ENCODE assay signal across 11 cellular contexts in the genomic region with DNA sequence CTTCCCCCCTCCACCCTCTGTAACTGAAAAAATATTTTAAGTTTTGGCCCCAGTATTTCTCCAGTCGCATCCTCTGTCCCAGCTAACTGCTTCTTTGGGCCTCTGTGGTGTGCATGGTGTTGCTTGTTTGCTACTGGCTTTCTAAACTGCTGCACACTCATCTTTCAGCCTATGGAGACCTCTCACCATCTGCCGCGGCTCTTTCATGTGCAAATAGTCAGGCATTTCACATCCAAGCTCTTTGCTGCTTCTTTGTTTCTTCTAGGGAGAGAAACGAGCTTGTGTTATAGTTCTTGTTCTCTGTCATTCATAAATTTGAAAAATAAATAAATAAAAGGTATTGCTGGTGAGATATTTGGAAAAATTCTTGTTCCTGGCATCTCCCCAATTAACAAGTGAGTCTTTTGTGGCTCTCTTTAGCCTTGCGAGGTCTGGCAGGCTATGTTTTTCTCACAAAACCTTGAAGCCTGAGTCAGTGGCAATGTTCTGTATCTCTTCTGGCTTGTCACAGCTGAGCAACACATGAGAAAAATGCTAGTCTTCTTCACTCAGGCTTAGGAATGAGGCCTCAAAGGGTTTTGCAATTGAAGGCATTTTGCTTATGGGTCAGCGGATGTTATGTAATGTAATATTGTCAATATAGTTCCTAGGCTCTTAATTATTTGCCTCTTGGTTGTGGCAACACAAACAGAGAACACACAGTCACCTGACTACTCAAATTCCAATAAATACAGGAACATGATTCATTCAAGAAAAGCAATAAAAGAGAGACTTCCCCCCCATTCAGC.
DNase-seq lines count a peak whose midpoint lies in the region; ATAC-seq and TF ChIP-seq lines count a peak whose summit lies in the region.
"Had no signal": no experiment of that assay in that cellular context is flagged by ENCODE, and none has a peak within 500 bp of the region (broad histone marks: within the 10 kb centered on the region; RNA-seq: fewer than 3 reads in every experiment).

No MANE protein-coding gene starts in this region.

- DNase-seq in GM04503 (ENCODE audit: low read depth) = peak; percentile 100
- DNase-seq in NOMO-1 treated with dmso at 0.1 percent for 144 hours (lab: John Stamatoyannopoulos, UW; ENCODE audit: unreplicated experiment) = peak; percentile 25
- peak; percentile 88 for DNase-seq in fibroblast of pulmonary artery (ENCODE audit: low read depth)
- peak; percentile 80 for DNase-seq in non-pigmented ciliary epithelial cell (ENCODE audit: low read depth)
- DNase-seq in activated CD4-positive, alpha-beta T cell treated with anti-CD3 and anti-CD28 coated beads, Interleukin-2, amount 50 U/mL, for 4 hours = no peak
- no peak for DNase-seq in stimulated activated CD4-positive, alpha-beta T cell treated with anti-CD3 and anti-CD28 coated beads, Interleukin-4, amount 100 ng/mL, for 4 hours
- DNase-seq: activated CD8-positive, alpha-beta memory T cell treated with anti-CD3 and anti-CD28 coated beads, Interleukin-2, amount 50 U/mL, for 4 hours; DMS79; midbrain had no signal

- no peak for TF ChIP-seq CTCF in fibroblast of pulmonary artery (IDR thresholded peaks at IDR 0.05; ENCODE audit: low read length, missing control alignments)

- ATAC-seq in GM19324 (IDR thresholded peaks at IDR 0.05; ENCODE audit: low FRiP score, unreplicated experiment) (no peak), GM21381 (IDR thresholded peaks at IDR 0.05; ENCODE audit: unreplicated experiment) (no peak)

- H3K4me3 ChIP-seq in fibroblast of pulmonary artery (replicated peaks; ENCODE audit: low read depth, low read length) = no peak overlapping the region

Comparison
In these comparisons a context has a peak if more than half of its experiments do, and no peak if none do; other contexts are left out.
1. DNase-seq: peak in GM04503 (single experiment), NOMO-1 treated with dmso at 0.1 percent for 144 hours (single experiment), fibroblast of pulmonary artery (single experiment) and non-pigmented ciliary epithelial cell (single experiment); none in activated CD4-positive, alpha-beta T cell treated with anti-CD3 and anti-CD28 coated beads, Interleukin-2, amount 50 U/mL, for 4 hours (0 of 2) and stimulated activated CD4-positive, alpha-beta T cell treated with anti-CD3 and anti-CD28 coated beads, Interleukin-4, amount 100 ng/mL, for 4 hours (0 of 2).